In the genomic region with DNA sequence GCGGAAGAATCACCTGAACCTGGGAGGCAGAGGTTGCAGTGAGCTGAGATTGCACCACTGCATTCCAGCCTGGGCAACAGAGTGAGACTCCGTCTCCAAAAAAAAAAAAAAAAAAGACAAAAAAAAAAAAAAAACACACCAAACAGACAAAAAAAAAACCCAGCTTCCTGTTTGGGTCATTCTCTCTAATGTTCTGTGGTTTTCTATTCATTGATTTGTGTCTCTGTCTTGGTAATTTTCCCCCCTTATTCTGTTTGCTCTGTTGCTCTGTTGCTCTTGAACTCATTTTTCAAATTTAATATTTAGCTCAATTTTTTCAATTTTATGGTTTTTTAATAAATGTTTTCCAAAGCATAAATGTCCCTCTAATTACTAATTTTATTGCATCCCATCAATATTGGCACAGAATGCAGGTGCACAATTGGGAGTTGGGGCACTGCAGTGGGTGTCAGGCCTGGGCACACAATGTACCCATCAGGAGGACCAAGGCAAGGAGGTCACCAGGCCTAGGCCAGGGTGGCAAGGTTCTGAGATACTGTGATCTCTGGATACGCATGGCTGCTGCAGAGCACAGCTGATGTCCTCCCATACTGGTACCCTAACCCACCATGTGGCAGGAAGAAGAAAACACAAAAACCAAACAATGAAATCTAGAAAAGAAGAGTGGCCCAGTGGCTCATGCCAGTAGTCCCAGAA, we compare ENCODE assay signal across 12 cellular contexts. TPM values are rescaled to one million over a fixed set of nuclear protein-coding genes. Genes with fewer than 3 reads are reported as not detected.
A peak's percentile ranks its signal among the peaks of the same experiment; 100 is the strongest.
DNase-seq lines count a peak whose midpoint lies in the region; ATAC-seq and TF ChIP-seq lines count a peak whose summit lies in the region.
"Had no signal": no experiment of that assay in that cellular context is flagged by ENCODE, and none has a peak within 500 bp of the region (broad histone marks: within the 10 kb centered on the region; RNA-seq: fewer than 3 reads in every experiment).

No MANE protein-coding gene starts in this region.

- H3K27ac ChIP-seq in OCI-LY3 (ENCODE audit: low read length) (no peak overlapping the region), trophoblast cell (ENCODE audit: low read depth, low read length) (no peak overlapping the region)

- no peak overlapping the region for H2BK5ac ChIP-seq in trophoblast cell (ENCODE audit: low read depth, low read length, poor library complexity)

- peaks cover 7% of the 10 kb centered on the region for H3K4me1 Mint-ChIP-seq in activated CD4-positive, alpha-beta T cell treated with anti-CD3 and anti-CD28 coated beads for 36 hours

- H2AFZ ChIP-seq in OCI-LY3 (ENCODE audit: low read depth, low read length) (0 out of 2 replicates have a peak overlapping the region, but pooled peaks have one; percentile 43), trophoblast cell (ENCODE audit: insufficient read depth, low read length, poor library complexity) (no peak overlapping the region)

- no peaks in the 10 kb centered on the region for H3K9me3 Mint-ChIP-seq in activated CD4-positive, alpha-beta T cell treated with anti-CD3 and anti-CD28 coated beads for 36 hours (ENCODE audit: low read depth)

- intact Hi-C loops in activated CD4-positive, alpha-beta T cell treated with anti-CD3 and anti-CD28 coated beads for 36 hours (cut with DNase I, micrococcal nuclease) = loop anchor here (1.0 to 10.0 kb wide), 5 partner anchors 7 to 434 kb away; a partner anchor contains a TSS

- no peak overlapping the region for H3K14ac ChIP-seq in trophoblast cell (ENCODE audit: low read length)

- H3K4me2 ChIP-seq in OCI-LY3 (ENCODE audit: low read length) (no peak overlapping the region), trophoblast cell (ENCODE audit: low read length) (no peak overlapping the region)

- H2BK120ac ChIP-seq in trophoblast cell (ENCODE audit: insufficient read depth, low read length, poor library complexity) = no peak overlapping the region

- no peaks in the 10 kb centered on the region for H3K27me3 ChIP-seq in OCI-LY3 (ENCODE audit: low read depth, low read length)
- no peaks in the 10 kb centered on the region for H3K27me3 ChIP-seq in trophoblast cell (ENCODE audit: insufficient read depth, low read length)

- H2AK5ac ChIP-seq in trophoblast cell (ENCODE audit: low read length) = no peak overlapping the region

- POLR2A ChIA-PET in activated CD4-positive, alpha-beta T cell treated with anti-CD3 and anti-CD28 coated beads for 36 hours (lab: Charles Lee) = interaction anchor here (0.6 kb wide), 1 partner anchor 438 kb away, joined by 4 read pairs; no protein-coding TSS in a partner anchor

- no peak overlapping the region for H3K4me3 ChIP-seq in OCI-LY3 (ENCODE audit: low read length)
- no peak overlapping the region for H3K4me3 ChIP-seq in trophoblast cell (ENCODE audit: low read depth, low read length)

- CTCF ChIA-PET in activated CD4-positive, alpha-beta T cell treated with anti-CD3 and anti-CD28 coated beads for 36 hours (lab: Charles Lee) = interaction anchor here (0.6 to 18.6 kb wide), 14 partner anchors 9 to 629 kb away, joined by 3 to 280 read pairs (median 11); a partner anchor contains a TSS

- peak overlapping the region; percentile 2 for H2BK12ac ChIP-seq in trophoblast cell (ENCODE audit: low read length)

- peaks cover 14% of the 10 kb centered on the region for H3K4me1 ChIP-seq in OCI-LY3 (ENCODE audit: low read length)
- no peaks in the 10 kb centered on the region for H3K4me1 ChIP-seq in trophoblast cell (ENCODE audit: control insufficient read depth in 1 of 2, insufficient read depth in 2 of 2, low read length in 2 of 2)

- H3K79me1 ChIP-seq in trophoblast cell (ENCODE audit: low read length) = no peaks in the 10 kb centered on the region

- H3K79me2 ChIP-seq in OCI-LY3 (ENCODE audit: low read length) (no peaks in the 10 kb centered on the region), trophoblast cell (ENCODE audit: control insufficient read depth, insufficient read depth, low read length, poor library complexity) (no peaks in the 10 kb centered on the region)

- no peaks in the 10 kb centered on the region for H4K20me1 ChIP-seq in OCI-LY3 (ENCODE audit: insufficient read depth, low read length)

- peak; percentile 33 for ATAC-seq in activated CD4-positive, alpha-beta T cell treated with anti-CD3 and anti-CD28 coated beads for 36 hours
- peak; percentile 51 for ATAC-seq in GM21825 (IDR thresholded peaks at IDR 0.05; ENCODE audit: unreplicated experiment)

- no peak overlapping the region for H4K12ac ChIP-seq in trophoblast cell (ENCODE audit: low read depth, low read length)

- WGBS in trophoblast cell (ENCODE audit: extremely low coverage, insufficient coverage, insufficient read length) = no CpG with 5 or more reads among the region's 3 CpGs

- H3K36me3 ChIP-seq in OCI-LY3 (replicated peaks; ENCODE audit: low read depth, low read length) (no peaks in the 10 kb centered on the region), trophoblast cell (ENCODE audit: control insufficient read depth in 1 of 2, insufficient read depth in 2 of 2, low read length in 2 of 2) (no peaks in the 10 kb centered on the region)

- H3K9me3 ChIP-seq in OCI-LY3 (ENCODE audit: insufficient read depth, low read length) (no peaks in the 10 kb centered on the region), trophoblast cell (ENCODE audit: insufficient read depth, low read depth, low read length) (no peaks in the 10 kb centered on the region)

- H3K18ac ChIP-seq in trophoblast cell (ENCODE audit: low read length) = no peak overlapping the region

- no peak overlapping the region for H4K8ac ChIP-seq in trophoblast cell (ENCODE audit: low read depth, low read length)

- H3K4ac ChIP-seq in trophoblast cell (ENCODE audit: low read depth, low read length) = no peak overlapping the region

- H3K36me3 Mint-ChIP-seq in activated CD4-positive, alpha-beta T cell treated with anti-CD3 and anti-CD28 coated beads for 36 hours (ENCODE audit: low read depth) = no peaks in the 10 kb centered on the region

- no peak overlapping the region for H3K9ac ChIP-seq in OCI-LY3 (ENCODE audit: low read length)
- H3K9ac ChIP-seq in trophoblast cell (ENCODE audit: low read length) = no peak overlapping the region

- no peak overlapping the region for H3K4me3 Mint-ChIP-seq in activated CD4-positive, alpha-beta T cell treated with anti-CD3 and anti-CD28 coated beads for 36 hours

- H3K23ac ChIP-seq in trophoblast cell (ENCODE audit: low read length) = no peak overlapping the region

- no peak for TF ChIP-seq CTCF in OCI-LY3 (IDR thresholded peaks at IDR 0.05; ENCODE audit: low read depth, low read length)

- H4K91ac ChIP-seq in trophoblast cell (ENCODE audit: low read depth, low read length) = no peak overlapping the region

- H3K27me3 Mint-ChIP-seq in activated CD4-positive, alpha-beta T cell treated with anti-CD3 and anti-CD28 coated beads for 36 hours = no peaks in the 10 kb centered on the region

- H3K27ac Mint-ChIP-seq in activated CD4-positive, alpha-beta T cell treated with anti-CD3 and anti-CD28 coated beads for 36 hours = no peak overlapping the region

- no peak for DNase-seq in activated CD4-positive, alpha-beta T cell treated with anti-CD3 and anti-CD28 coated beads for 36 hours
- DNase-seq in activated CD4-positive, alpha-beta T cell treated with anti-CD3 and anti-CD28 coated beads for 48 hours = no peak
- DNase-seq in trophoblast cell = peak in 1 of 2 donors; percentile 9
- DNase-seq in activated effector memory CD4-positive, alpha-beta T cell treated with Interleukin-2 at 50 U/mL for 16 hours = no peak
- no peak for DNase-seq in ureter (ENCODE audit: low spot score)
- DNase-seq in iPS-NIHi7 (ENCODE audit: extremely low spot score) = no peak
- DNase-seq: head of caudate nucleus, Karpas-422, midbrain, NCI-H526 treated with DMSO at 0.1 percent for 48 hours had no signal

RNA-seq across cellular contexts. Expression of a gene that starts 8.0 kb away (rescaled TPM):
- total RNA-seq in activated CD4-positive, alpha-beta T cell treated with anti-CD3 and anti-CD28 coated beads for 36 hours = 10 to 100 TPM; 20.4 to 24.0 TPM
- 17.9 and 18.6 TPM in 2 replicates for polyA plus RNA-seq in trophoblast cell (2013)
- 57.0 TPM for total RNA-seq in ureter

RNA-seq across cellular contexts. Expression of a gene that starts 38.6 kb away (rescaled TPM):
- total RNA-seq in activated CD4-positive, alpha-beta T cell treated with anti-CD3 and anti-CD28 coated beads for 36 hours = 1 to 10 TPM; 2.3 to 2.4 TPM
- 22.7 and 24.7 TPM in 2 replicates for polyA plus RNA-seq in trophoblast cell (2013)
- total RNA-seq in ureter = 16.4 TPM
